Comparison of ENCODE assay signal across 8 cellular contexts in genomic region chr22:42856179-42856864, GRCh38. TPM values are rescaled to one million over a fixed set of nuclear protein-coding genes. Genes with fewer than 3 reads are reported as not detected.
DNase-seq lines count a peak whose midpoint lies in the region; TF ChIP-seq lines count a peak whose summit lies in the region.

No MANE protein-coding gene starts in this region.

- in situ Hi-C loops in HAP-1 (cut with MboI; ENCODE audit: low sequenced_read_pairs), result no loop called here

- H3K4me1 ChIP-seq in HAP-1 (no peaks in the 10 kb centered on the region; the same call in 1 of the 2 replicates), osteoblast (ENCODE audit: insufficient read depth, low read length) (peaks cover 12% of the 10 kb centered on the region), tibial artery (peaks cover 0 to 42% (median 16%) of the 10 kb centered on the region in 4 donors)

- DNase-seq in EH (ENCODE audit: low read depth), result peak; percentile 58
- peak in 1 of 2 experiments; percentile 32 for DNase-seq in HAP-1 (ENCODE audit: low spot score in 2 of 2)
- peak; percentile 45 for DNase-seq in NCI-H2171 treated with DMSO at 0.1 percent for 48 hours (lab: John Stamatoyannopoulos, UW)
- DNase-seq in activated T-cell treated with anti-CD3 and anti-CD28 coated beads, Interleukin-2, amount 50 U/mL, for 48 hours, result peak; percentile 57 to 58
- DNase-seq in fibroblast of pulmonary artery (ENCODE audit: low read depth), result no peak
- DNase-seq in osteoblast (ENCODE audit: insufficient read length, low spot score, missing footprints), result peak; percentile 72
- DNase-seq in tibial artery, result peak; percentile 67 to 87
- DNase-seq in DMS114 treated with DMSO at 0.1 percent for 48 hours (lab: John Stamatoyannopoulos, UW; ENCODE audit: unreplicated experiment), result no peak

- no peaks in the 10 kb centered on the region for H3K36me3 ChIP-seq in HAP-1 (replicated peaks)
- peaks cover 6% of the 10 kb centered on the region for H3K36me3 ChIP-seq in osteoblast (ENCODE audit: insufficient read depth, low read length)
- peaks cover 0 to 5% (median 0%) of the 10 kb centered on the region in 3 donors for H3K36me3 ChIP-seq in tibial artery

- peak overlapping the region; percentile 4 for H2AFZ ChIP-seq in osteoblast (ENCODE audit: low read length)

- H3K4me2 ChIP-seq in osteoblast (ENCODE audit: insufficient read depth, low read length), result peak overlapping the region; percentile 83

- H4K20me1 ChIP-seq in osteoblast (ENCODE audit: insufficient read depth, low read length), result peaks cover 33% of the 10 kb centered on the region

- H3K27me3 ChIP-seq in HAP-1 (ENCODE audit: low read depth) (no peaks in the 10 kb centered on the region), osteoblast (ENCODE audit: insufficient read depth, low read length) (no peaks in the 10 kb centered on the region), tibial artery (no peaks in the 10 kb centered on the region)

- TF ChIP-seq CTCF in fibroblast of pulmonary artery (IDR thresholded peaks at IDR 0.05; ENCODE audit: low read length, missing control alignments) (no peak), osteoblast (IDR thresholded peaks at IDR 0.05; ENCODE audit: extremely low read depth, low read depth, low read length) (no peak), tibial artery (IDR thresholded peaks at IDR 0.05) (no peak)

- no peaks in the 10 kb centered on the region for H3K9me3 ChIP-seq in HAP-1
- no peaks in the 10 kb centered on the region for H3K9me3 ChIP-seq in osteoblast (ENCODE audit: low read depth, low read length)
- H3K9me3 ChIP-seq in tibial artery, result no peaks in the 10 kb centered on the region

- H3K4me3 ChIP-seq in HAP-1 (peak overlapping the region; percentile 67), fibroblast of pulmonary artery (replicated peaks; ENCODE audit: low read depth, low read length) (peak overlapping the region; percentile 94), osteoblast (ENCODE audit: insufficient read depth, low read length) (peak overlapping the region; percentile 98), tibial artery (peak overlapping the region; percentile 88 to 95)

- peaks cover 53% of the 10 kb centered on the region for H3K79me2 ChIP-seq in osteoblast (ENCODE audit: insufficient read depth, low read length)

- intact Hi-C loops in tibial artery (cut with DNase I; ENCODE audit: low total_unique reads), result no loop called here

- peak overlapping the region; percentile 83 for H3K27ac ChIP-seq in osteoblast (ENCODE audit: low read depth, low read length)
- peak overlapping the region; percentile 98 for H3K27ac ChIP-seq in tibial artery

RNA-seq across cellular contexts. Expression of gene ARFGAP3, which starts 0.8 kb away (rescaled TPM):
- 90.5 and 91.6 TPM in 2 replicates for total RNA-seq in osteoblast

Comparison
In these comparisons a context has a peak if more than half of its experiments do, and no peak if none do; other contexts are left out.
1. DNase-seq: peak in EH (single experiment), NCI-H2171 treated with DMSO at 0.1 percent for 48 hours (single experiment), activated T-cell treated with anti-CD3 and anti-CD28 coated beads, Interleukin-2, amount 50 U/mL, for 48 hours (2 of 2), osteoblast (single experiment) and tibial artery (2 of 2); none in fibroblast of pulmonary artery (single experiment) and DMS114 treated with DMSO at 0.1 percent for 48 hours (single experiment).
2. Peak in every context shown above with its lines, with median percentiles within 50 percentile points of each other: H3K4me3 ChIP-seq.